In the genomic region with DNA sequence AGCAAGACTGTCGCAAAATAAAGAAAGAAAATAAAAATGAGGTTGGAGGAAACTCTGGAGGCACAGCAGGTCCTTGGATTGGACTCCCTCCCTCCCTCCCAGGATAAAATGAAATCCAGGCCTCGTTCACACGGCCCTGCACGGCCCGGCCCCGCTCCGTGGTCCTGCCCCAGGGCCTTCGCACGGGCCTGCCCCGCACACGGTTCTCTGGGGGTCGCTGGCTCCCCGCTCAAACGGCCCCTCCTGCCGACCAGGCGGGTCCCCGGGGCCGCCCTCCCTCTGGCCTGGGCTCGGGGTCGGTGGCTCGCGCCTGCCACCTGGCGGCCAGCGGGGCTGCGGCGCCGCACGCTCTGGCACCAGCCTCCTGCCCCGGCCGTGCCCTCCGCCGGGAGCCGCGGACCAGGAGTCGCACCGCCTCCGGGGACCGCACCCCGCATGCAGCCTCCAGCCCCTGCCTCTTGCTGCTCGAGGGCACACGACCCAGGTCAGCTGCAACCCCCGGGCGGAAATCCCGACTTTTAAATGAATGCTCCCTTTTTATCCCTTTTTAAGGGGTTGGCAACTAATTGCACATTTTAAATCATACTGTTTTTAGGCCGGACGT, we compare ENCODE assay signal across 8 cellular contexts. TPM values are rescaled to one million over a fixed set of nuclear protein-coding genes. Genes with fewer than 3 reads are reported as not detected.
DNase-seq lines count a peak whose midpoint lies in the region; ATAC-seq and TF ChIP-seq lines count a peak whose summit lies in the region.

No MANE protein-coding gene starts in this region.

- H3K27ac ChIP-seq in neutrophil, result peak overlapping the region; percentile 23
- no peak overlapping the region for H3K27ac ChIP-seq in subcutaneous abdominal adipose tissue (ENCODE audit: low read depth, low read length)

- H3K9me3 ChIP-seq in neutrophil, result no peaks in the 10 kb centered on the region
- H3K9me3 ChIP-seq in subcutaneous abdominal adipose tissue (ENCODE audit: control insufficient read depth in 5 of 5, low read length in 5 of 5), result no peaks in the 10 kb centered on the region

- H3K36me3 ChIP-seq in neutrophil (no peaks in the 10 kb centered on the region), subcutaneous abdominal adipose tissue (ENCODE audit: control insufficient read depth in 5 of 5, insufficient read depth in 5 of 5, low read length in 5 of 5) (peaks cover 0 to 20% (median 10%) of the 10 kb centered on the region in 5 donors)

- no peaks in the 10 kb centered on the region for H3K27me3 ChIP-seq in neutrophil
- peaks cover 0 to 3% (median 0%) of the 10 kb centered on the region in 5 donors for H3K27me3 ChIP-seq in subcutaneous abdominal adipose tissue (ENCODE audit: control insufficient read depth in 5 of 5, insufficient read depth in 4 of 5, low read length in 5 of 5)

- no peak overlapping the region for H3K9ac ChIP-seq in subcutaneous abdominal adipose tissue (ENCODE audit: low read length in 5 of 5)

- H3K4me1 ChIP-seq in neutrophil (ENCODE audit: control insufficient read depth in 1 of 2, insufficient read depth in 1 of 2, low read depth in 1 of 2, low read length in 1 of 2) (peaks cover 22 to 24% of the 10 kb centered on the region in 2 experiments), subcutaneous abdominal adipose tissue (ENCODE audit: control insufficient read depth in 5 of 5, insufficient read depth in 5 of 5, low read length in 5 of 5) (peaks cover 0 to 35% (median 33%) of the 10 kb centered on the region in 5 donors)

- TF ChIP-seq CTCF in fibroblast of the aortic adventitia (IDR thresholded peaks at IDR 0.05; ENCODE audit: insufficient read depth, low read length) (peak; percentile 51), neutrophil (IDR thresholded peaks at IDR 0.05) (peak; percentile 96)

- DNase-seq in NCI-H187 (lab: John Stamatoyannopoulos, UW) (peak; percentile 28 to 43), NCI-H187 treated with DMSO at 0.1 percent for 48 hours (lab: John Stamatoyannopoulos, UW) (no peak), OCI-M1 (lab: John Stamatoyannopoulos, UW) (peak; percentile 75), fibroblast of the aortic adventitia (ENCODE audit: low read depth) (peak; percentile 47)
- DNase-seq in activated T-helper 1 cell treated with anti-CD3 and anti-CD28 coated beads, Interleukin-2, amount 50 U/mL, for 16 hours (ENCODE audit: low read depth in 1 of 2, low spot score in 1 of 2), result peak; percentile 52 to 69

- H3K4me3 ChIP-seq in fibroblast of the aortic adventitia (ENCODE audit: low read depth, low read length), result peak overlapping the region; percentile 57
- H3K4me3 ChIP-seq in neutrophil (ENCODE audit: low read depth in 1 of 2, low read length in 1 of 2), result peak overlapping the region in 1 of 2 experiments; percentile 49
- peak overlapping the region in 4 of 5 donors; percentile 36 to 52 (median 42) for H3K4me3 ChIP-seq in subcutaneous abdominal adipose tissue (ENCODE audit: low read depth in 1 of 5, low read length in 5 of 5)

- ATAC-seq in HG03342 (IDR thresholded peaks at IDR 0.05; ENCODE audit: unreplicated experiment), result peak; percentile 43

RNA-seq across cellular contexts. Expression of a gene that starts 1.5 kb away (rescaled TPM):
- total RNA-seq in fibroblast of the aortic adventitia (ENCODE audit: low replicate concordance), result 16.5 and 45.0 TPM in 2 replicates

RNA-seq across cellular contexts. Expression of a gene that starts 17.6 kb away (rescaled TPM):
- total RNA-seq in fibroblast of the aortic adventitia (ENCODE audit: low replicate concordance), result 0.45 and 0.74 TPM in 2 replicates

RNA-seq across cellular contexts. Expression of a gene that starts 38.3 kb away (rescaled TPM):
- total RNA-seq in fibroblast of the aortic adventitia (ENCODE audit: low replicate concordance), result 44.7 and 49.9 TPM in 2 replicates

RNA-seq across cellular contexts. Expression of a gene that starts 38.7 kb away (rescaled TPM):
- not detected in 2 replicates for total RNA-seq in fibroblast of the aortic adventitia (ENCODE audit: low replicate concordance)

RNA-seq across cellular contexts. Expression of a gene that starts 43.7 kb away (rescaled TPM):
- total RNA-seq in fibroblast of the aortic adventitia (ENCODE audit: low replicate concordance), result 96.0 and 101 TPM in 2 replicates
